8 cellular contexts compared by ENCODE assay signal in genomic region chr20:1802385-1803215, GRCh38.
DNase-seq lines count a peak whose midpoint lies in the region; ATAC-seq, FAIRE-seq and TF ChIP-seq lines count a peak whose summit lies in the region.

No MANE protein-coding gene starts in this region.

- H3K9me3 ChIP-seq in A549 (no peaks in the 10 kb centered on the region), tibial nerve (no peaks in the 10 kb centered on the region)
- no peaks in the 10 kb centered on the region for H3K9me3 ChIP-seq in naive thymus-derived CD4-positive, alpha-beta T cell (ENCODE audit: control insufficient read depth in 2 of 3, low read length in 3 of 3)

- POLR2A ChIA-PET in A549 (lab: Yijun Ruan, JAX), result interaction anchor here (0.6 kb wide), 1 partner anchor 102 kb away, joined by 3 read pairs; no protein-coding TSS in a partner anchor
- POLR2A ChIA-PET in naive thymus-derived CD4-positive, alpha-beta T cell (lab: Charles Lee), result no interaction called here

- FAIRE-seq in A549 (lab: Jason Lieb, UNC), result no peak

- H3K36me3 Mint-ChIP-seq in naive thymus-derived CD4-positive, alpha-beta T cell, result no peaks in the 10 kb centered on the region

- H3K4me1 ChIP-seq in A549, result peaks cover 11% of the 10 kb centered on the region
- H3K4me1 ChIP-seq in naive thymus-derived CD4-positive, alpha-beta T cell (ENCODE audit: control insufficient read depth in 2 of 2, insufficient read depth in 2 of 2, low read length in 2 of 2), result peaks cover 0 to 8% of the 10 kb centered on the region in 2 donors
- peaks cover 0 to 32% (median 10%) of the 10 kb centered on the region in 4 donors for H3K4me1 ChIP-seq in tibial nerve

- peak overlapping the region; percentile 76 for H3K4me2 ChIP-seq in A549

- H3K27ac Mint-ChIP-seq in naive thymus-derived CD4-positive, alpha-beta T cell, result no peak overlapping the region

- DNase-seq in A549 (ENCODE audit: low read depth in 1 of 2, low spot score in 1 of 2), result peak; percentile 70 to 78
- DNase-seq in NCI-H1417 treated with DMSO at 0.1 percent for 48 hours (lab: John Stamatoyannopoulos, UW), result peak; percentile 38
- peak; percentile 31 for DNase-seq in activated T-cell treated with anti-CD3 and anti-CD28 coated beads for 24 hours (ENCODE audit: low read depth)
- peak; percentile 64 for DNase-seq in fibroblast of the aortic adventitia (ENCODE audit: low read depth)
- peak in 6 of 9 donors; percentile 10 to 43 (median 21) for DNase-seq in naive thymus-derived CD4-positive, alpha-beta T cell
- DNase-seq in tibial nerve (ENCODE audit: low spot score in 2 of 2), result peak in 1 of 2 donors; percentile 33

- 37% methylated on average over 42 of the region's 42 CpGs for WGBS in A549 (ENCODE audit: missing lambda C conversion rate)
- WGBS in tibial nerve, 2 donors, result 2% methylated on average over 42 of the region's 42 CpGs

- H3K36me3 ChIP-seq in naive thymus-derived CD4-positive, alpha-beta T cell (ENCODE audit: control insufficient read depth in 2 of 3, insufficient read depth in 3 of 3, low read length in 3 of 3), result no peaks in the 10 kb centered on the region
- no peaks in the 10 kb centered on the region for H3K36me3 ChIP-seq in tibial nerve

- intact Hi-C loops in naive thymus-derived CD4-positive, alpha-beta T cell (cut with micrococcal nuclease), result loop anchor here (1.0 to 5.0 kb wide), 2 partner anchors 370 kb away; no protein-coding TSS in a partner anchor

- H3K9me3 Mint-ChIP-seq in naive thymus-derived CD4-positive, alpha-beta T cell, result peaks cover 0 to 2% (median 0%) of the 10 kb centered on the region in 11 donors

- peaks cover 7 to 8% of the 10 kb centered on the region in 2 donors for H3K27me3 ChIP-seq in naive thymus-derived CD4-positive, alpha-beta T cell (ENCODE audit: control insufficient read depth in 2 of 2, insufficient read depth in 2 of 2, low read length in 2 of 2)
- H3K27me3 ChIP-seq in tibial nerve, result peaks cover 0 to 5% of the 10 kb centered on the region in 2 donors

- peaks cover 53 to 75% (median 60%) of the 10 kb centered on the region in 5 donors for H3K27me3 Mint-ChIP-seq in naive thymus-derived CD4-positive, alpha-beta T cell

- no peak for TF ChIP-seq EP300 in A549 (IDR thresholded peaks at IDR 0.05)
- peak in 1 of 2 donors; percentile 69 for TF ChIP-seq EP300 in tibial nerve (IDR thresholded peaks at IDR 0.05)

- H3K4me3 Mint-ChIP-seq in naive thymus-derived CD4-positive, alpha-beta T cell, result peak overlapping the region; percentile 58 to 83 (median 72)

- CTCF ChIA-PET in A549 (lab: Yijun Ruan, JAX), result interaction anchor here (0.6 to 10.3 kb wide), 58 partner anchors 10 to 406 kb away, joined by 3 to 119 read pairs (median 6); no protein-coding TSS in a partner anchor
- CTCF ChIA-PET in naive thymus-derived CD4-positive, alpha-beta T cell (lab: Charles Lee), result no interaction called here

- H3K27ac ChIP-seq in A549 (peak overlapping the region; percentile 47 to 62; a peak in 5 of 6 replicates), tibial nerve (peak overlapping the region in 3 of 4 donors; percentile 71 to 90 (median 76))
- H3K27ac ChIP-seq in naive thymus-derived CD4-positive, alpha-beta T cell (ENCODE audit: low read depth, low read length), result no peak overlapping the region

- ATAC-seq in A549 (peak; percentile 84 to 87), GM19328 (IDR thresholded peaks at IDR 0.05; ENCODE audit: unreplicated experiment) (no peak)
- peak; percentile 76 for ATAC-seq in naive thymus-derived CD4-positive, alpha-beta T cell

- peak; percentile 84 to 95 for TF ChIP-seq RAD21 in A549 (conservative IDR thresholded peaks at IDR 0.05 in 1 of 2, IDR thresholded peaks at IDR 0.05 in 1 of 2)

- peaks cover 6 to 21% (median 16%) of the 10 kb centered on the region in 7 donors for H3K4me1 Mint-ChIP-seq in naive thymus-derived CD4-positive, alpha-beta T cell

- TF ChIP-seq POLR2A in A549 (IDR thresholded peaks at IDR 0.05; ENCODE audit: low read length) (no peak), tibial nerve (IDR thresholded peaks at IDR 0.05) (no peak)

- peak; percentile 81 for TF ChIP-seq CTCF in A549 (IDR thresholded peaks at IDR 0.05)
- peak; percentile 68 for TF ChIP-seq CTCF in GM12872 (IDR thresholded peaks at IDR 0.05; ENCODE audit: insufficient read depth, low read depth, low read length)
- peak; percentile 68 for TF ChIP-seq CTCF in fibroblast of the aortic adventitia (IDR thresholded peaks at IDR 0.05; ENCODE audit: insufficient read depth, low read length)
- peak; percentile 48 to 83 (median 74) for TF ChIP-seq CTCF in tibial nerve (IDR thresholded peaks at IDR 0.05)

- H3K4me3 ChIP-seq in A549 (peak overlapping the region; percentile 28), fibroblast of the aortic adventitia (ENCODE audit: low read depth, low read length) (peak overlapping the region; percentile 59), tibial nerve (peak overlapping the region; percentile 26 to 70 (median 47))
- H3K4me3 ChIP-seq in naive thymus-derived CD4-positive, alpha-beta T cell (ENCODE audit: low read length), result peak overlapping the region; percentile 20

TF ChIP-seq in A549, 52 proteins besides CTCF, POLR2A, EP300 and RAD21:
- TF ChIP-seq TFCP2L1 (CRISPR knock-in tag; IDR thresholded peaks at IDR 0.05) (no peak), MAX (IDR thresholded peaks at IDR 0.05) (0 out of 2 replicates have a peak, but pooled peaks have one; percentile 37), SMC3 (IDR thresholded peaks at IDR 0.05) (peak; percentile 93)
TF ChIP-seq in A549: peak in this region for 2.
